ENCODE assay signal across 1 cellular context in genomic region chr17:8382880-8383142, GRCh38.
A peak's percentile ranks its signal among the peaks of the same experiment; 100 is the strongest.
TF ChIP-seq lines count a peak whose summit lies in the region.

No MANE protein-coding gene starts in this region.

TF ChIP-seq in HepG2, 621 proteins besides CTCF, POLR2A, EP300 and RAD21 (continued from another document):
- TF ChIP-seq RXRA (CRISPR knock-in tag; IDR thresholded peaks at IDR 0.05) (0 out of 2 replicates have a peak, but pooled peaks have one; percentile 12), ZNF431 (CRISPR knock-in tag; IDR thresholded peaks at IDR 0.05; ENCODE audit: borderline replicate concordance, low read depth) (no peak), GABPB1 (CRISPR knock-in tag; IDR thresholded peaks at IDR 0.05) (no peak), MTF1 (CRISPR knock-in tag; IDR thresholded peaks at IDR 0.05) (0 out of 2 replicates have a peak, but pooled peaks have one; percentile 14), TEF (CRISPR knock-in tag; IDR thresholded peaks at IDR 0.05) (0 out of 2 replicates have a peak, but pooled peaks have one; percentile 15), ZNF256 (CRISPR knock-in tag; conservative IDR thresholded peaks at IDR 0.05) (0 out of 2 replicates have a peak, but pooled peaks have one; percentile 59), ZNF24 (IDR thresholded peaks at IDR 0.05) (no peak), SP2 (CRISPR knock-in tag; IDR thresholded peaks at IDR 0.05) (peak; percentile 50; the same call in 1 of the 2 replicates), RFXAP (CRISPR knock-in tag; IDR thresholded peaks at IDR 0.05; ENCODE audit: borderline replicate concordance) (no peak), ZNF615 (CRISPR knock-in tag; IDR thresholded peaks at IDR 0.05; ENCODE audit: borderline replicate concordance) (0 out of 2 replicates have a peak, but pooled peaks have one; percentile 35), HIVEP1 (CRISPR knock-in tag; IDR thresholded peaks at IDR 0.05) (peak; percentile 32; the same call in 1 of the 2 replicates), NFKB2 (CRISPR knock-in tag; IDR thresholded peaks at IDR 0.05; ENCODE audit: borderline replicate concordance) (peak; percentile 67; the same call in 1 of the 2 replicates), SMYD3 (CRISPR knock-in tag; IDR thresholded peaks at IDR 0.05) (0 out of 2 replicates have a peak, but pooled peaks have one; percentile 33), SOX13 (IDR thresholded peaks at IDR 0.05) (no peak), SOX13 (CRISPR knock-in tag; conservative IDR thresholded peaks at IDR 0.05 in 1 of 2, IDR thresholded peaks at IDR 0.05 in 1 of 2) (peak in 1 of 2 experiments; percentile 78; a peak in 1 of 4 replicates), HMGA1 (CRISPR knock-in tag; conservative IDR thresholded peaks at IDR 0.05) (no peak), KLF6 (CRISPR knock-in tag; IDR thresholded peaks at IDR 0.05) (no peak), ZNF180 (CRISPR knock-in tag; IDR thresholded peaks at IDR 0.05; ENCODE audit: borderline replicate concordance, low read depth) (no peak), ESRRA (CRISPR knock-in tag; IDR thresholded peaks at IDR 0.05; ENCODE audit: low read depth) (no peak), ELK4 (CRISPR knock-in tag; IDR thresholded peaks at IDR 0.05; ENCODE audit: borderline replicate concordance) (peak; percentile 81; the same call in 1 of the 2 replicates), YEATS4 (CRISPR knock-in tag; IDR thresholded peaks at IDR 0.05; ENCODE audit: borderline replicate concordance) (0 out of 2 replicates have a peak, but pooled peaks have one; percentile 96), HMG20B (CRISPR knock-in tag; conservative IDR thresholded peaks at IDR 0.05) (no peak), KDM5A (IDR thresholded peaks at IDR 0.05; ENCODE audit: borderline replicate concordance, low read length) (peak; percentile 88; the same call in 1 of the 2 replicates), PBX3 (CRISPR knock-in tag; IDR thresholded peaks at IDR 0.05; ENCODE audit: borderline replicate concordance) (0 out of 2 replicates have a peak, but pooled peaks have one; percentile 23), IRF2 (CRISPR knock-in tag; IDR thresholded peaks at IDR 0.05) (no peak), MYC (CRISPR knock-in tag; IDR thresholded peaks at IDR 0.05; ENCODE audit: borderline replicate concordance) (peak; percentile 95; the same call in 1 of the 2 replicates), ARNTL (CRISPR knock-in tag; IDR thresholded peaks at IDR 0.05) (0 out of 2 replicates have a peak, but pooled peaks have one; percentile 14), SSRP1 (CRISPR knock-in tag; IDR thresholded peaks at IDR 0.05) (no peak), SMARCC2 (IDR thresholded peaks at IDR 0.05) (no peak), TFAP4 (IDR thresholded peaks at IDR 0.05; ENCODE audit: borderline replicate concordance, low read depth) (no peak), NFRKB (IDR thresholded peaks at IDR 0.05) (peak; percentile 47; the same call in 1 of the 2 replicates), ZFP36L2 (CRISPR knock-in tag; IDR thresholded peaks at IDR 0.05) (no peak), TBP (CRISPR knock-in tag; IDR thresholded peaks at IDR 0.05) (0 out of 2 replicates have a peak, but pooled peaks have one; percentile 41), ZNF781 (CRISPR knock-in tag; IDR thresholded peaks at IDR 0.05; ENCODE audit: borderline replicate concordance, not compliant biosample characterization) (peak; percentile 40), E2F5 (CRISPR knock-in tag; conservative IDR thresholded peaks at IDR 0.05) (no peak), TAF1 (CRISPR knock-in tag; IDR thresholded peaks at IDR 0.05) (peak; percentile 96; the same call in 1 of the 2 replicates)
TF ChIP-seq in HepG2: peak in this region for 50.
